ENCODE assay signal across 25 cellular contexts in the genomic region with DNA sequence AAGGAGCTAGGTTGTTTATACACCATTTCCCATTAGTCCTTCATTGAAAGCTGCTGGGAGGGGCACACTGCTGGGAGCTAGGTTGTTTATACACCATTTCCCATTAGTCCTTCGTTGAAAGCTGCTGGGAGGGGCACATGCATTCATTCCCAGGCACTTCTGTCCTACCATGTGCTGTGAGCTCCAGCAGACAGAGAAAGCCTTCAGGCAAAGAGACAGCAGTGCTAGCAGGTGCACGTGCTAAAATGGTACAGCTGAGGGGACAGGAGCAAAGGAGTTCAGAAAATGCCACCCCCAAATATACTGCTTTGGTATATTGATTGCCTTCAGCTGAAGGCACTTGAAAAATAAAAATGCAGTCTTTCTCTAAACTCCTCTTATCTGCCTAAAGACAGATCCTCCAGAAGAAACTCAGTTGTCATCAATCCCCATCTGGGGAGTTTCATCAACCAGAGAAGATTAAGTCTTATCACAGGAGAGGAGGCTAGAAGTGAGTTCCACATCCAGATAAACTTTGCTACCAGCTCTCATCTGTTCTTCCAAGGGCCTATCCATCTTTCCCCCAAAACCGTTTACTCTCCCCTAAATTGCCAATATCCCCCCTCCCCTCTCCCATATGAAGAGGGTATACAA.
"Had no signal": no experiment of that assay in that cellular context is flagged by ENCODE, and none has a peak within 500 bp of the region (broad histone marks: within the 10 kb centered on the region; RNA-seq: fewer than 3 reads in every experiment).

No MANE protein-coding gene starts in this region.

- H3K4me1 ChIP-seq: left lung, prostate gland, right atrium auricular region had no signal

- H3K4me1 Mint-ChIP-seq: activated B cell treated with CpG ODN at 0.5 μM for 24 hours; activated T-helper 17 cell treated with anti-CD3 and anti-CD28 coated beads, Interleukin-2, amount 50 U/mL, for 72 hours had no signal

- H3K9me3 Mint-ChIP-seq: activated B cell treated with CpG ODN at 0.5 μM for 24 hours; activated naive CD8-positive, alpha-beta T cell treated with anti-CD3 and anti-CD28 coated beads for 36 hours; activated T-cell treated with anti-CD3 and anti-CD28 coated beads, Interleukin-2, amount 50 U/mL, for 24 hours; activated T-helper 17 cell treated with anti-CD3 and anti-CD28 coated beads, Interleukin-2, amount 50 U/mL, for 72 hours; nephron had no signal

- H3K4me3 ChIP-seq: esophagus muscularis mucosa, hepatocyte, left lung, ovary, prostate gland, right atrium auricular region had no signal

- H3K36me3 ChIP-seq: esophagus muscularis mucosa, left lung, neutrophil, ovary, prostate gland, right atrium auricular region had no signal

- H3K27ac ChIP-seq: esophagus muscularis mucosa, hepatocyte, left lung, neutrophil, ovary, prostate gland, right atrium auricular region had no signal

- H3K9me3 ChIP-seq: esophagus muscularis mucosa, left lung, neutrophil, ovary, prostate gland, right atrium auricular region had no signal

- H3K27me3 Mint-ChIP-seq: activated CD4-positive, alpha-beta T cell treated with anti-CD3 and anti-CD28 coated beads for 36 hours; activated T-cell treated with anti-CD3 and anti-CD28 coated beads, Interleukin-2, amount 50 U/mL, for 24 hours had no signal

- DNase-seq: activated B cell treated with CpG ODN at 0.5 μM for 24 hours; activated CD4-positive, alpha-beta T cell treated with anti-CD3 and anti-CD28 coated beads for 36 hours; activated CD4-positive, alpha-beta T cell treated with anti-CD3 and anti-CD28 coated beads, Interleukin-2, amount 50 U/mL, for 4 hours; activated CD8-positive, alpha-beta memory T cell treated with anti-CD3 and anti-CD28 coated beads for 24 hours; activated CD8-positive, alpha-beta memory T cell treated with anti-CD3 and anti-CD28 coated beads, Interleukin-2, amount 50 U/mL, for 4 hours; activated naive CD4-positive, alpha-beta T cell treated with Interleukin-2 at 50 U/mL for 16 hours; activated naive CD8-positive, alpha-beta T cell treated with anti-CD3 and anti-CD28 coated beads for 36 hours; activated T-cell treated with anti-CD3 and anti-CD28 coated beads, Interleukin-2, amount 50 U/mL, for 24 hours; central memory CD4-positive, alpha-beta T cell; dermis blood vessel endothelial cell; effector CD8-positive, alpha-beta T cell; glutamatergic neuron; kidney glomerular epithelial cell; left lung; midbrain; ovary; stimulated activated CD4-positive, alpha-beta T cell treated with anti-CD3 and anti-CD28 coated beads, Interleukin-4, amount 100 ng/mL, for 24 hours; stimulated activated naive CD4-positive, alpha-beta T cell treated with Interleukin-2 at 50 U/mL for 16 hours had no signal

- H3K4me3 Mint-ChIP-seq: activated B cell treated with CpG ODN at 0.5 μM for 24 hours; activated CD4-positive, alpha-beta T cell treated with anti-CD3 and anti-CD28 coated beads for 36 hours; activated naive CD8-positive, alpha-beta T cell treated with anti-CD3 and anti-CD28 coated beads for 36 hours; activated T-cell treated with anti-CD3 and anti-CD28 coated beads, Interleukin-2, amount 50 U/mL, for 24 hours; activated T-helper 17 cell treated with anti-CD3 and anti-CD28 coated beads, Interleukin-2, amount 50 U/mL, for 72 hours; nephron had no signal

- H3K27ac Mint-ChIP-seq: activated B cell treated with CpG ODN at 0.5 μM for 24 hours; activated CD4-positive, alpha-beta T cell treated with anti-CD3 and anti-CD28 coated beads for 36 hours; activated naive CD8-positive, alpha-beta T cell treated with anti-CD3 and anti-CD28 coated beads for 36 hours; activated T-cell treated with anti-CD3 and anti-CD28 coated beads, Interleukin-2, amount 50 U/mL, for 24 hours; activated T-helper 17 cell treated with anti-CD3 and anti-CD28 coated beads, Interleukin-2, amount 50 U/mL, for 72 hours; nephron had no signal

- H3K27me3 ChIP-seq: esophagus muscularis mucosa, hepatocyte, left lung, neutrophil, ovary, right atrium auricular region had no signal

- H3K36me3 Mint-ChIP-seq: activated naive CD8-positive, alpha-beta T cell treated with anti-CD3 and anti-CD28 coated beads for 36 hours had no signal
